ENCODE assay signal across 28 cellular contexts in genomic region chr6:144103026-144103563, GRCh38. TPM values are rescaled to one million over a fixed set of nuclear protein-coding genes. Genes with fewer than 3 reads are reported as not detected.
DNase-seq lines count a peak whose midpoint lies in the region; ATAC-seq, FAIRE-seq and TF ChIP-seq lines count a peak whose summit lies in the region.
"Had no signal": no experiment of that assay in that cellular context is flagged by ENCODE, and none has a peak within 500 bp of the region (broad histone marks: within the 10 kb centered on the region; RNA-seq: fewer than 3 reads in every experiment).

No MANE protein-coding gene starts in this region.

- no peak overlapping the region for H3K4me3 Mint-ChIP-seq in memory B cell
- H3K4me3 Mint-ChIP-seq in activated T-helper 17 cell treated with anti-CD3 and anti-CD28 coated beads, Interleukin-2, amount 50 U/mL, for 72 hours, result no peak overlapping the region
- H3K4me3 Mint-ChIP-seq: CD14-positive monocyte; CD4-positive, alpha-beta memory T cell; CD4-positive, CD25-positive, alpha-beta regulatory T cell; CD8-positive, alpha-beta memory T cell had no signal

- H3K36me3 Mint-ChIP-seq in memory B cell, result no peaks in the 10 kb centered on the region
- no peaks in the 10 kb centered on the region for H3K36me3 Mint-ChIP-seq in activated T-helper 17 cell treated with anti-CD3 and anti-CD28 coated beads, Interleukin-2, amount 50 U/mL, for 72 hours (ENCODE audit: low read depth)
- H3K36me3 Mint-ChIP-seq: CD14-positive monocyte; CD4-positive, alpha-beta memory T cell; CD4-positive, CD25-positive, alpha-beta regulatory T cell; CD8-positive, alpha-beta memory T cell had no signal

- no peak overlapping the region for H3K4me2 ChIP-seq in HepG2 (ENCODE audit: low read depth, low read length)
- H3K4me2 ChIP-seq: BLaER1 had no signal

- POLR2A ChIA-PET in HepG2 (lab: Yijun Ruan, JAX) (interaction anchor here (0.7 kb wide), 1 partner anchor 91 kb away, joined by 3 read pairs; no protein-coding TSS in a partner anchor), HEK293 (lab: Yijun Ruan, JAX) (no interaction called here)

- H3K27ac ChIP-seq in HepG2 (ENCODE audit: extremely low read length, insufficient read depth, low read length), result no peak overlapping the region
- H3K27ac ChIP-seq in right lobe of liver, result no peak overlapping the region
- no peak overlapping the region for H3K27ac ChIP-seq in HEK293 (ENCODE audit: extremely low read depth, low read depth, low read length)
- H3K27ac ChIP-seq: BLaER1 had no signal

- H3K27me3 ChIP-seq in HepG2 (ENCODE audit: control insufficient read depth in 1 of 2, insufficient read depth in 2 of 2, low read length in 2 of 2) (no peaks in the 10 kb centered on the region), right lobe of liver (no peaks in the 10 kb centered on the region)
- H3K27me3 ChIP-seq: BLaER1 had no signal

- ATAC-seq in HepG2, result no peak
- no peak for ATAC-seq in right lobe of liver
- no peak for ATAC-seq in memory B cell (ENCODE audit: low read depth)
- ATAC-seq in activated T-helper 17 cell treated with anti-CD3 and anti-CD28 coated beads, Interleukin-2, amount 50 U/mL, for 72 hours (replicated peaks), result no peak
- ATAC-seq: GM12878 had no signal

- H3K4me1 Mint-ChIP-seq in memory B cell, result peaks cover 2% of the 10 kb centered on the region
- H3K4me1 Mint-ChIP-seq in activated T-helper 17 cell treated with anti-CD3 and anti-CD28 coated beads, Interleukin-2, amount 50 U/mL, for 72 hours, result peaks cover 5% of the 10 kb centered on the region

- DNase-seq in HepG2 (ENCODE audit: low spot score) (no peak), right lobe of liver (no peak), memory B cell (ENCODE audit: low spot score in 2 of 2) (no peak), SHP77 (lab: John Stamatoyannopoulos, UW) (no peak)
- DNase-seq in activated CD4-positive, alpha-beta T cell treated with anti-CD3 and anti-CD28 coated beads, Interleukin-2, amount 50 U/mL, for 48 hours, result no peak
- DNase-seq: 8988T; ACHN; BE2C; C1 segment of cervical spinal cord; CD4-positive, alpha-beta memory T cell; CD4-positive, CD25-positive, alpha-beta regulatory T cell; CD8-positive, alpha-beta memory T cell; COR-L47; DMS 273 treated with DMSO at 0.1 percent for 48 hours; DMS153; DMS53; DMS79; DND-41; EL; GDM1 had no signal

- H3K9me3 ChIP-seq in HepG2 (ENCODE audit: low read length), result no peaks in the 10 kb centered on the region
- no peaks in the 10 kb centered on the region for H3K9me3 ChIP-seq in right lobe of liver
- no peaks in the 10 kb centered on the region for H3K9me3 ChIP-seq in HEK293 (ENCODE audit: control insufficient read depth, insufficient read depth, low read depth, low read length)
- H3K9me3 ChIP-seq: BE2C, BLaER1 had no signal

- no peak for TF ChIP-seq CTCF in HepG2 (CRISPR knock-in tag; IDR thresholded peaks at IDR 0.05)
- TF ChIP-seq CTCF in right lobe of liver (IDR thresholded peaks at IDR 0.05), result no peak
- TF ChIP-seq CTCF in HEK293 (tag by site-specific recombination; IDR thresholded peaks at IDR 0.05), result no peak

- no peak overlapping the region for H3K4me3 ChIP-seq in HepG2 (replicated peaks in 1 of 3; ENCODE audit: insufficient read depth in 1 of 3, low read depth in 2 of 3, low read length in 3 of 3)
- H3K4me3 ChIP-seq in right lobe of liver, result no peak overlapping the region
- H3K4me3 ChIP-seq in HEK293 (ENCODE audit: low read depth, low read length), result no peak overlapping the region
- H3K4me3 ChIP-seq: BLaER1, GM12878 had no signal

- no TSS peak for BruUV-seq in HepG2 (replicated peaks; lab: Mats Ljungman, UMichigan)

- no peaks in the 10 kb centered on the region for H4K20me1 ChIP-seq in HepG2 (ENCODE audit: insufficient read depth, low read length)
- H4K20me1 ChIP-seq: BLaER1 had no signal

- peaks cover 2% of the 10 kb centered on the region for H3K27me3 Mint-ChIP-seq in memory B cell
- H3K27me3 Mint-ChIP-seq in activated T-helper 17 cell treated with anti-CD3 and anti-CD28 coated beads, Interleukin-2, amount 50 U/mL, for 72 hours, result no peaks in the 10 kb centered on the region
- H3K27me3 Mint-ChIP-seq: CD4-positive, alpha-beta memory T cell; CD4-positive, CD25-positive, alpha-beta regulatory T cell; CD8-positive, alpha-beta memory T cell had no signal

- H2AFZ ChIP-seq in HepG2 (ENCODE audit: low read length), result no peak overlapping the region

- 42% methylated on average over 4 of the region's 4 CpGs for WGBS in HepG2 (ENCODE audit: low lambda C conversion rate)
- 81% methylated on average over 3 of the region's 4 CpGs for WGBS in right lobe of liver (ENCODE audit: insufficient coverage, low coverage, low lambda C conversion rate, missing lambda C conversion rate)

- no peaks in the 10 kb centered on the region for H3K36me3 ChIP-seq in HepG2 (replicated peaks in 1 of 2; ENCODE audit: control insufficient read depth in 1 of 2, insufficient read depth in 2 of 2, low read length in 2 of 2)
- no peaks in the 10 kb centered on the region for H3K36me3 ChIP-seq in right lobe of liver
- no peaks in the 10 kb centered on the region for H3K36me3 ChIP-seq in HEK293 (ENCODE audit: control insufficient read depth in 2 of 2, insufficient read depth in 1 of 2, low read length in 2 of 2)
- H3K36me3 ChIP-seq: BE2C, BLaER1 had no signal

- peak overlapping the region; percentile 39 for H3K27ac Mint-ChIP-seq in memory B cell
- no peak overlapping the region for H3K27ac Mint-ChIP-seq in activated T-helper 17 cell treated with anti-CD3 and anti-CD28 coated beads, Interleukin-2, amount 50 U/mL, for 72 hours
- H3K27ac Mint-ChIP-seq: CD14-positive monocyte; CD4-positive, alpha-beta memory T cell; CD4-positive, CD25-positive, alpha-beta regulatory T cell; CD8-positive, alpha-beta memory T cell had no signal

- intact Hi-C loops in HepG2 (cut with micrococcal nuclease; ENCODE audit: unreplicated experiment), result no loop called here
- intact Hi-C loops in right lobe of liver (cut with DNase I), result loop anchor here in 1 of 2 donors (10.0 kb wide), 1 partner anchor 132 kb away; no protein-coding TSS in a partner anchor

- FAIRE-seq in HepG2 (lab: Jason Lieb, UNC), result no peak
- FAIRE-seq: A204.1, GM12878, GM12892, GM18507 had no signal

- H3K9ac ChIP-seq in HepG2 (ENCODE audit: insufficient read depth, low read depth, low read length), result no peak overlapping the region
- H3K9ac ChIP-seq: BLaER1 had no signal

- H3K4me1 ChIP-seq in HepG2 (ENCODE audit: insufficient read depth, low read length) (peaks cover 11% of the 10 kb centered on the region), right lobe of liver (no peaks in the 10 kb centered on the region), HEK293 (ENCODE audit: control insufficient read depth, insufficient read depth, low read length) (no peaks in the 10 kb centered on the region)
- H3K4me1 ChIP-seq: BE2C, BLaER1 had no signal

- CTCF ChIA-PET in HepG2 (lab: Yijun Ruan, JAX; ENCODE audit: low intra/inter-chr PET ratio, low total read pairs) (interaction anchor here (1.3 kb wide), 1 partner anchor 113 kb away, joined by 3 read pairs; no protein-coding TSS in a partner anchor), HEK293 (lab: Yijun Ruan, JAX) (interaction anchor here (0.6 to 1.9 kb wide), 7 partner anchors 8 to 1056 kb away, joined by 3 to 10 read pairs (median 4); partner anchors contain the start of gene SF3B5)

- no peaks in the 10 kb centered on the region for H3K9me3 Mint-ChIP-seq in memory B cell
- H3K9me3 Mint-ChIP-seq in activated T-helper 17 cell treated with anti-CD3 and anti-CD28 coated beads, Interleukin-2, amount 50 U/mL, for 72 hours, result no peaks in the 10 kb centered on the region
- H3K9me3 Mint-ChIP-seq: CD14-positive monocyte; CD4-positive, alpha-beta memory T cell; CD4-positive, CD25-positive, alpha-beta regulatory T cell; CD8-positive, alpha-beta memory T cell had no signal

- TF ChIP-seq POLR2A in HepG2 (IDR thresholded peaks at IDR 0.05; ENCODE audit: insufficient read depth in 1 of 2, low read depth in 2 of 2, low read length in 2 of 2) (no peak), right lobe of liver (IDR thresholded peaks at IDR 0.05) (no peak)

- no peak for TF ChIP-seq RAD21 in HepG2 (CRISPR knock-in tag; IDR thresholded peaks at IDR 0.05)

- no peaks in the 10 kb centered on the region for H3K79me2 ChIP-seq in HepG2 (ENCODE audit: insufficient read depth, low read length)

- in situ Hi-C loops in HepG2 (cut with HindIII; ENCODE audit: extremely low pct_ligation_motif_present, low pct_unique_long_range_greater_than_20kb), result loop anchor here (25.0 kb wide), 1 partner anchor 1109 kb away; no protein-coding TSS in a partner anchor

- no peak for TF ChIP-seq EP300 in HepG2 (IDR thresholded peaks at IDR 0.05; ENCODE audit: low read depth in 2 of 2, low read length in 2 of 2)
- no peak for TF ChIP-seq EP300 in HepG2 (CRISPR knock-in tag; IDR thresholded peaks at IDR 0.05; ENCODE audit: borderline replicate concordance)

RNA-seq across cellular contexts. Expression of gene SF3B5, which starts 7.7 kb away (rescaled TPM):
- 263 and 346 TPM in 2 replicates for total RNA-seq in HepG2 (2016; rRNA removed; fragmentation: Illumina TruSeq; extraction: Trizol)
- 104 and 124 TPM in 2 replicates for total RNA-seq in HepG2 (2016; cell fraction: cytosol; rRNA removed; fragmentation: Illumina TruSeq; extraction: Trizol; ENCODE audit: low read depth)
- 265 and 405 TPM in 2 replicates for total RNA-seq in HepG2 (2016; cell fraction: insoluble cytoplasmic fraction; rRNA removed; fragmentation: Illumina TruSeq; extraction: Trizol)
- total RNA-seq in HepG2 (2016; cell fraction: membrane; rRNA removed; fragmentation: Illumina TruSeq; extraction: Trizol), result 116 and 142 TPM in 2 replicates
- total RNA-seq in HepG2 (2016; cell fraction: nucleus; rRNA removed; fragmentation: Illumina TruSeq; extraction: Trizol), result 87.5 and 103 TPM in 2 replicates
- polyA plus RNA-seq in HepG2 (2011; rRNA removed), result 292 and 294 TPM in 2 replicates
- polyA plus RNA-seq in HepG2 (2011; cell fraction: cytosol; rRNA removed), result 334 and 504 TPM in 2 replicates
- polyA plus RNA-seq in HepG2 (2011; cell fraction: nucleus; rRNA removed), result 112 and 124 TPM in 2 replicates
- polyA plus RNA-seq in HepG2 (2012), result 110 and 133 TPM in 2 replicates
- polyA plus RNA-seq in HepG2 (2016; cell fraction: cytosol; fragmentation: Illumina TruSeq; extraction: Trizol; ENCODE audit: low read depth), result 115 and 146 TPM in 2 replicates
- 417 and 449 TPM in 2 replicates for polyA plus RNA-seq in HepG2 (2016; cell fraction: insoluble cytoplasmic fraction; fragmentation: Illumina TruSeq; extraction: Trizol; ENCODE audit: low read depth)
- polyA plus RNA-seq in HepG2 (2016; cell fraction: membrane; fragmentation: Illumina TruSeq; extraction: Trizol; ENCODE audit: low read depth), result 111 and 138 TPM in 2 replicates
- 162 and 180 TPM in 2 replicates for polyA plus RNA-seq in HepG2 (2016; cell fraction: nucleus; fragmentation: Illumina TruSeq; extraction: Trizol; ENCODE audit: insufficient read depth, low read depth)
- polyA minus RNA-seq in HepG2 (2011; rRNA and poly(A)+ RNA removed; ENCODE audit: low replicate concordance), result 275 and 292 TPM in 2 replicates
- polyA minus RNA-seq in HepG2 (2011; cell fraction: cytosol; rRNA and poly(A)+ RNA removed), result 65.1 and 84.0 TPM in 2 replicates
- 34.2 and 34.9 TPM in 2 replicates for polyA minus RNA-seq in HepG2 (2011; cell fraction: nucleus; rRNA and poly(A)+ RNA removed)
- 100 to 1,000 TPM in 2 of 6 experiments, 10 to 100 TPM in 4; 59.2 to 206 (median 70.6) TPM for total RNA-seq in right lobe of liver
- 100 to 1,000 TPM; 114 to 200 TPM for total RNA-seq in activated T-helper 17 cell treated with anti-CD3 and anti-CD28 coated beads, Interleukin-2, amount 50 U/mL, for 72 hours

RNA-seq across cellular contexts. Expression of gene STX11, which starts 47.2 kb away (rescaled TPM):
- total RNA-seq in HepG2 (2016; rRNA removed; fragmentation: Illumina TruSeq; extraction: Trizol) (not detected in 2 replicates), right lobe of liver (1 to 10 TPM in 5 of 6 experiments, under 1 TPM in 1; 0.86 to 7.4 (median 4.1) TPM)
- not detected in 2 replicates for total RNA-seq in HepG2 (2016; cell fraction: cytosol; rRNA removed; fragmentation: Illumina TruSeq; extraction: Trizol; ENCODE audit: low read depth)
- total RNA-seq in HepG2 (2016; cell fraction: insoluble cytoplasmic fraction; rRNA removed; fragmentation: Illumina TruSeq; extraction: Trizol), result not detected in 2 replicates
- total RNA-seq in HepG2 (2016; cell fraction: membrane; rRNA removed; fragmentation: Illumina TruSeq; extraction: Trizol), result not detected in 2 replicates
- total RNA-seq in HepG2 (2016; cell fraction: nucleus; rRNA removed; fragmentation: Illumina TruSeq; extraction: Trizol), result not detected in 2 replicates
- 0.03 and 0.07 TPM in 2 replicates for polyA plus RNA-seq in HepG2 (2011; rRNA removed)
- 0.04 TPM in 2 replicates for polyA plus RNA-seq in HepG2 (2011; cell fraction: cytosol; rRNA removed)
- polyA plus RNA-seq in HepG2 (2011; cell fraction: nucleus; rRNA removed), result 0.13 TPM in 1 of 2 replicates, not detected in the other
- 0.07 TPM in 1 of 2 replicates, not detected in the other for polyA plus RNA-seq in HepG2 (2012)
- not detected in 2 replicates for polyA plus RNA-seq in HepG2 (2016; cell fraction: cytosol; fragmentation: Illumina TruSeq; extraction: Trizol; ENCODE audit: low read depth)
- not detected in 2 replicates for polyA plus RNA-seq in HepG2 (2016; cell fraction: insoluble cytoplasmic fraction; fragmentation: Illumina TruSeq; extraction: Trizol; ENCODE audit: low read depth)
- not detected in 2 replicates for polyA plus RNA-seq in HepG2 (2016; cell fraction: membrane; fragmentation: Illumina TruSeq; extraction: Trizol; ENCODE audit: low read depth)
- polyA plus RNA-seq in HepG2 (2016; cell fraction: nucleus; fragmentation: Illumina TruSeq; extraction: Trizol; ENCODE audit: insufficient read depth, low read depth), result not detected in 2 replicates
- polyA minus RNA-seq in HepG2 (2011; rRNA and poly(A)+ RNA removed; ENCODE audit: low replicate concordance), result 1.4 TPM in 1 of 2 replicates, not detected in the other
- 0.44 TPM in 1 of 2 replicates, not detected in the other for polyA minus RNA-seq in HepG2 (2011; cell fraction: cytosol; rRNA and poly(A)+ RNA removed)
- not detected in 2 replicates for polyA minus RNA-seq in HepG2 (2011; cell fraction: nucleus; rRNA and poly(A)+ RNA removed)
- total RNA-seq in activated T-helper 17 cell treated with anti-CD3 and anti-CD28 coated beads, Interleukin-2, amount 50 U/mL, for 72 hours, result 10 to 100 TPM; 22.3 to 25.9 TPM
